In the genomic region with DNA sequence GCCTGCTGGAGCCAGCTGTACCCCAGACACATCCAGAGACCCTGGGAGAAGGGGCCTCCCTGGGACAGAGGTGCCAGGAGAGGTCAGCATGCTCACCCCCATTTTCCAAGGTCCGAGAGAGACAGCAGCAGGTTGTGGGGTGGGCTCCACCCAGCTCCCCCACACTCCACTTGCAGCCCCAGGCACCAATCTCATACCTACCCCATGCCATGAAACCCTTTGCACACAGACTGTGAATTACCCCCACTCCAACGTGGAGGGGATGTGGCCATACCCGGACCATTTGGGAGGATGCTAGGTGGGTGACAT, we compare ENCODE assay signal across 37 cellular contexts.
"Had no signal": no experiment of that assay in that cellular context is flagged by ENCODE, and none has a peak within 500 bp of the region (broad histone marks: within the 10 kb centered on the region; RNA-seq: fewer than 3 reads in every experiment).

No MANE protein-coding gene starts in this region.

- H3K9me3 Mint-ChIP-seq: activated CD4-positive, alpha-beta memory T cell treated with anti-CD3 and anti-CD28 coated beads for 36 hours; activated CD4-positive, alpha-beta T cell treated with anti-CD3 and anti-CD28 coated beads, Interleukin-2, amount 10 ng/mL, durations not matched to agents 24 days and 14 days; activated naive CD4-positive, alpha-beta T cell treated with anti-CD3 and anti-CD28 coated beads for 36 hours; activated naive CD4-positive, alpha-beta T cell treated with anti-CD3 and anti-CD28 coated beads, Interleukin-2, amount 50 U/mL, for 24 hours; activated naive CD8-positive, alpha-beta T cell treated with anti-CD3 and anti-CD28 coated beads for 36 hours; activated naive CD8-positive, alpha-beta T cell treated with anti-CD3 and anti-CD28 coated beads, Interleukin-2, amount 50 U/mL, for 24 hours; activated T-helper 1 cell treated with anti-CD3 and anti-CD28 coated beads, Interleukin-12 subunit alpha, Interleukin-12 subunit beta, Interleukin-2, Interleukin-4 antibody, amounts not matched to agents 30 ng/mL and 10 ng/mL and 1 ng/mL, durations not matched to agents 14 hours and 24 hours and 36 hours; activated T-helper 2 cell treated with anti-CD3 and anti-CD28 coated beads, Interferon-gamma antibody, Interleukin-2, Interleukin-4, amounts not matched to agents 10 μg/mL and 5 μg/mL and 100 μg/mL, durations not matched to agents 14 hours and 24 hours and 36 hours; brain; T-helper 2 cell treated with Interferon-gamma antibody and Interleukin-4, amounts not matched to agents 5 μg/mL and 100 μg/mL, for 36 hours had no signal

- H3K36me3 Mint-ChIP-seq: activated CD4-positive, alpha-beta memory T cell treated with anti-CD3 and anti-CD28 coated beads for 36 hours; activated naive CD4-positive, alpha-beta T cell treated with anti-CD3 and anti-CD28 coated beads, Interleukin-2, amount 50 U/mL, for 24 hours; activated naive CD8-positive, alpha-beta T cell treated with anti-CD3 and anti-CD28 coated beads for 36 hours; brain had no signal

- H3K27ac ChIP-seq: adrenal gland, breast epithelium, cardiac muscle cell, colonic mucosa, epithelial cell of prostate, esophagus squamous epithelium, gastroesophageal sphincter had no signal

- H3K27ac Mint-ChIP-seq: activated CD4-positive, alpha-beta memory T cell treated with anti-CD3 and anti-CD28 coated beads for 36 hours; activated CD4-positive, alpha-beta T cell treated with anti-CD3 and anti-CD28 coated beads for 36 hours; activated CD4-positive, alpha-beta T cell treated with anti-CD3 and anti-CD28 coated beads, Interleukin-2, amount 10 ng/mL, durations not matched to agents 24 days and 14 days; activated CD8-positive, alpha-beta memory T cell treated with anti-CD3 and anti-CD28 coated beads, Interleukin-2, amount 10 ng/mL, durations not matched to agents 7 days and 5 days; activated CD8-positive, alpha-beta T cell treated with anti-CD3 and anti-CD28 coated beads, Interleukin-2, amount 10 ng/mL, durations not matched to agents 7 days and 5 days; activated naive CD4-positive, alpha-beta T cell treated with anti-CD3 and anti-CD28 coated beads for 36 hours; activated naive CD4-positive, alpha-beta T cell treated with anti-CD3 and anti-CD28 coated beads, Interleukin-2, amount 50 U/mL, for 24 hours; activated naive CD8-positive, alpha-beta T cell treated with anti-CD3 and anti-CD28 coated beads for 36 hours; activated naive CD8-positive, alpha-beta T cell treated with anti-CD3 and anti-CD28 coated beads, Interleukin-2, amount 50 U/mL, for 24 hours; activated T-helper 1 cell treated with anti-CD3 and anti-CD28 coated beads, Interleukin-12 subunit alpha, Interleukin-12 subunit beta, Interleukin-2, Interleukin-4 antibody, amounts not matched to agents 30 ng/mL and 10 ng/mL and 1 ng/mL, durations not matched to agents 14 hours and 24 hours and 36 hours; activated T-helper 2 cell treated with anti-CD3 and anti-CD28 coated beads, Interferon-gamma antibody, Interleukin-2, Interleukin-4, amounts not matched to agents 10 μg/mL and 5 μg/mL and 100 μg/mL, durations not matched to agents 14 hours and 24 hours and 36 hours; brain; T-helper 17 cell; T-helper 2 cell treated with Interferon-gamma antibody and Interleukin-4, amounts not matched to agents 5 μg/mL and 100 μg/mL, for 36 hours had no signal

- H3K4me1 Mint-ChIP-seq: activated CD4-positive, alpha-beta T cell treated with anti-CD3 and anti-CD28 coated beads for 36 hours; activated CD4-positive, alpha-beta T cell treated with anti-CD3 and anti-CD28 coated beads, Interleukin-2, amount 10 ng/mL, durations not matched to agents 24 days and 14 days; activated CD8-positive, alpha-beta memory T cell treated with anti-CD3 and anti-CD28 coated beads, Interleukin-2, amount 10 ng/mL, durations not matched to agents 7 days and 5 days; activated naive CD8-positive, alpha-beta T cell treated with anti-CD3 and anti-CD28 coated beads for 36 hours; activated naive CD8-positive, alpha-beta T cell treated with anti-CD3 and anti-CD28 coated beads, Interleukin-2, amount 50 U/mL, for 24 hours had no signal

- H3K4me3 ChIP-seq: adrenal gland, breast epithelium, cardiac muscle cell, colonic mucosa, esophagus squamous epithelium, gastroesophageal sphincter had no signal

- H3K9me3 ChIP-seq: adrenal gland, breast epithelium, colonic mucosa, esophagus squamous epithelium, gastroesophageal sphincter had no signal

- ATAC-seq: activated CD4-positive, alpha-beta T cell treated with anti-CD3 and anti-CD28 coated beads for 36 hours; activated CD8-positive, alpha-beta memory T cell treated with anti-CD3 and anti-CD28 coated beads, Interleukin-2, amount 10 ng/mL, durations not matched to agents 7 days and 5 days; activated CD8-positive, alpha-beta T cell treated with anti-CD3 and anti-CD28 coated beads, Interleukin-2, amount 10 ng/mL, durations not matched to agents 7 days and 5 days; activated naive CD8-positive, alpha-beta T cell treated with anti-CD3 and anti-CD28 coated beads, Interleukin-2, amount 50 U/mL, for 24 hours; gastroesophageal sphincter had no signal

- FAIRE-seq: endometrium, endothelial cell of umbilical vein had no signal

- H3K4me1 ChIP-seq: adrenal gland, breast epithelium, esophagus squamous epithelium, gastroesophageal sphincter had no signal

- H3K36me3 ChIP-seq: adrenal gland, breast epithelium, cardiac muscle cell, colonic mucosa, gastroesophageal sphincter had no signal

- DNase-seq: activated CD4-positive, alpha-beta memory T cell treated with anti-CD3 and anti-CD28 coated beads for 36 hours; activated CD4-positive, alpha-beta T cell treated with anti-CD3 and anti-CD28 coated beads for 36 hours; activated CD4-positive, alpha-beta T cell treated with anti-CD3 and anti-CD28 coated beads, Interleukin-2, amount 10 ng/mL, durations not matched to agents 24 days and 14 days; activated CD4-positive, CD25-positive, alpha-beta regulatory T cell; activated CD4-positive, CD25-positive, alpha-beta regulatory T cell treated with anti-CD3 and anti-CD28 coated beads, Interleukin-2, amount 50 U/mL, for 72 hours; activated CD8-positive, alpha-beta memory T cell treated with anti-CD3 and anti-CD28 coated beads, Interleukin-2, amount 10 ng/mL, durations not matched to agents 7 days and 5 days; activated CD8-positive, alpha-beta memory T cell treated with anti-CD3 and anti-CD28 coated beads, Interleukin-2, amount 50 U/mL, for 4 hours; activated CD8-positive, alpha-beta T cell treated with anti-CD3 and anti-CD28 coated beads, Interleukin-2, amount 10 ng/mL, durations not matched to agents 7 days and 5 days; activated effector memory CD4-positive, alpha-beta T cell treated with anti-CD3 and anti-CD28 coated beads, Interleukin-2, amount 50 U/mL, for 16 hours; activated naive CD4-positive, alpha-beta T cell treated with anti-CD3 and anti-CD28 coated beads for 36 hours; activated naive CD8-positive, alpha-beta T cell treated with anti-CD3 and anti-CD28 coated beads for 36 hours; activated naive CD8-positive, alpha-beta T cell treated with anti-CD3 and anti-CD28 coated beads, Interleukin-2, amount 50 U/mL, for 24 hours; activated T-cell treated with anti-CD3 and anti-CD28 coated beads, Interleukin-2, amount 50 U/mL, for 1 hour; activated T-cell treated with anti-CD3 and anti-CD28 coated beads, Interleukin-2, amount 50 U/mL, for 48 hours; adrenal gland; amygdala; aorta; central memory CD4-positive, alpha-beta T cell; cerebellar nuclear complex; colonic mucosa; effector CD8-positive, alpha-beta T cell; esophagus squamous epithelium; foreskin melanocyte; T-helper 1 cell; T-helper 17 cell; T1000 had no signal

- H3K4me3 Mint-ChIP-seq: activated CD4-positive, alpha-beta memory T cell treated with anti-CD3 and anti-CD28 coated beads for 36 hours; activated CD4-positive, alpha-beta T cell treated with anti-CD3 and anti-CD28 coated beads for 36 hours; activated CD4-positive, alpha-beta T cell treated with anti-CD3 and anti-CD28 coated beads, Interleukin-2, amount 10 ng/mL, durations not matched to agents 24 days and 14 days; activated CD8-positive, alpha-beta memory T cell treated with anti-CD3 and anti-CD28 coated beads, Interleukin-2, amount 10 ng/mL, durations not matched to agents 7 days and 5 days; activated CD8-positive, alpha-beta T cell treated with anti-CD3 and anti-CD28 coated beads, Interleukin-2, amount 10 ng/mL, durations not matched to agents 7 days and 5 days; activated naive CD4-positive, alpha-beta T cell treated with anti-CD3 and anti-CD28 coated beads for 36 hours; activated naive CD4-positive, alpha-beta T cell treated with anti-CD3 and anti-CD28 coated beads, Interleukin-2, amount 50 U/mL, for 24 hours; activated naive CD8-positive, alpha-beta T cell treated with anti-CD3 and anti-CD28 coated beads for 36 hours; activated naive CD8-positive, alpha-beta T cell treated with anti-CD3 and anti-CD28 coated beads, Interleukin-2, amount 50 U/mL, for 24 hours; activated T-helper 1 cell treated with anti-CD3 and anti-CD28 coated beads, Interleukin-12 subunit alpha, Interleukin-12 subunit beta, Interleukin-2, Interleukin-4 antibody, amounts not matched to agents 30 ng/mL and 10 ng/mL and 1 ng/mL, durations not matched to agents 14 hours and 24 hours and 36 hours; brain; T-helper 17 cell; T-helper 2 cell treated with Interferon-gamma antibody and Interleukin-4, amounts not matched to agents 5 μg/mL and 100 μg/mL, for 36 hours had no signal

- H3K27me3 ChIP-seq: adrenal gland, breast epithelium, cardiac muscle cell, colonic mucosa had no signal

- H3K27me3 Mint-ChIP-seq: activated CD4-positive, alpha-beta memory T cell treated with anti-CD3 and anti-CD28 coated beads for 36 hours; activated CD4-positive, alpha-beta T cell treated with anti-CD3 and anti-CD28 coated beads for 36 hours; activated CD4-positive, alpha-beta T cell treated with anti-CD3 and anti-CD28 coated beads, Interleukin-2, amount 10 ng/mL, durations not matched to agents 24 days and 14 days; activated CD8-positive, alpha-beta memory T cell treated with anti-CD3 and anti-CD28 coated beads, Interleukin-2, amount 10 ng/mL, durations not matched to agents 7 days and 5 days; activated naive CD4-positive, alpha-beta T cell treated with anti-CD3 and anti-CD28 coated beads, Interleukin-2, amount 50 U/mL, for 24 hours; activated naive CD8-positive, alpha-beta T cell treated with anti-CD3 and anti-CD28 coated beads for 36 hours; activated naive CD8-positive, alpha-beta T cell treated with anti-CD3 and anti-CD28 coated beads, Interleukin-2, amount 50 U/mL, for 24 hours; brain; T-helper 17 cell had no signal
